15 cellular contexts compared by ENCODE assay signal in genomic region chr10:126097558-126098215, GRCh38.
DNase-seq lines count a peak whose midpoint lies in the region; ATAC-seq and TF ChIP-seq lines count a peak whose summit lies in the region.
"Had no signal": no experiment of that assay in that cellular context is flagged by ENCODE, and none has a peak within 500 bp of the region (broad histone marks: within the 10 kb centered on the region; RNA-seq: fewer than 3 reads in every experiment).

No MANE protein-coding gene starts in this region.

- H2AK5ac ChIP-seq in mesendoderm (ENCODE audit: low read length), result no peak overlapping the region

- no peaks in the 10 kb centered on the region for H3K79me1 ChIP-seq in mesendoderm (ENCODE audit: low read length)

- no peak overlapping the region for H3K18ac ChIP-seq in mesendoderm (ENCODE audit: low read length)

- H3K9ac ChIP-seq in mesendoderm (ENCODE audit: low read length), result no peak overlapping the region

- no peak overlapping the region for H2BK15ac ChIP-seq in mesendoderm (replicated peaks; ENCODE audit: low read depth)

- no peaks in the 10 kb centered on the region for H3K4me1 ChIP-seq in mesendoderm (ENCODE audit: control insufficient read depth, low read depth, low read length)

- no peak overlapping the region for H3K56ac ChIP-seq in mesendoderm (ENCODE audit: low read length)

- H3K4me2 ChIP-seq in mesendoderm (ENCODE audit: low read length), result no peak overlapping the region

- H3K27ac ChIP-seq in mesendoderm (ENCODE audit: low read depth, low read length), result no peak overlapping the region

- no peak overlapping the region for H2BK120ac ChIP-seq in mesendoderm (ENCODE audit: low read depth, low read length)

- TF ChIP-seq CTCF in HFF-Myc (IDR thresholded peaks at IDR 0.05; ENCODE audit: low read depth, low read length, missing control alignments) (peak; percentile 31), astrocyte of the spinal cord (IDR thresholded peaks at IDR 0.05; ENCODE audit: low read depth, low read length) (peak; percentile 32)

- H3K4me3 ChIP-seq in HFF-Myc (replicated peaks; ENCODE audit: low read depth, low read length), result no peak overlapping the region
- no peak overlapping the region for H3K4me3 ChIP-seq in astrocyte of the spinal cord (ENCODE audit: low read depth, low read length)
- H3K4me3 ChIP-seq in mesendoderm (ENCODE audit: low read length), result no peak overlapping the region

- in situ Hi-C loops in astrocyte of the spinal cord (cut with HindIII; ENCODE audit: low sequenced_read_pairs), result no loop called here

- H3K27me3 ChIP-seq in mesendoderm (ENCODE audit: insufficient read depth, low read length, poor library complexity), result no peaks in the 10 kb centered on the region

- H4K8ac ChIP-seq in mesendoderm (ENCODE audit: low read depth, low read length), result no peak overlapping the region

- H2BK5ac ChIP-seq in mesendoderm (ENCODE audit: low read length), result no peak overlapping the region

- no peak overlapping the region for H4K5ac ChIP-seq in mesendoderm (ENCODE audit: low read length)

- DNase-seq in EL (peak; percentile 11), HFF-Myc (ENCODE audit: extremely low read depth, low read depth) (no peak), astrocyte of the spinal cord (ENCODE audit: low read depth, low spot score) (no peak), mesendoderm (peak; percentile 33), NCI-H524 (lab: John Stamatoyannopoulos, UW) (no peak)
- no peak for DNase-seq in activated CD4-positive, alpha-beta T cell treated with anti-CD3 and anti-CD28 coated beads, Interleukin-2, amount 50 U/mL, for 48 hours
- DNase-seq: activated CD4-positive, CD25-positive, alpha-beta regulatory T cell; activated CD8-positive, alpha-beta memory T cell treated with anti-CD3 and anti-CD28 coated beads, Interleukin-2, amount 50 U/mL, for 4 hours; central memory CD4-positive, alpha-beta T cell; NCI-H1048; NCI-H2227 treated with DMSO at 0.1 percent for 48 hours; stimulated activated naive CD8-positive, alpha-beta T cell treated with anti-CD3 and anti-CD28 coated beads, Interleukin-15, Interleukin-2, amounts not matched to agents 100 U/mL and 50 U/mL, for 24 hours had no signal

- H3K4ac ChIP-seq in mesendoderm (ENCODE audit: low read depth, low read length), result no peak overlapping the region

- H3K36me3 ChIP-seq in mesendoderm (ENCODE audit: control insufficient read depth, insufficient read depth, low read length), result no peaks in the 10 kb centered on the region

- ATAC-seq in HG02623 (IDR thresholded peaks at IDR 0.05; ENCODE audit: unreplicated experiment), result no peak
- no peak for ATAC-seq in HG02970 (IDR thresholded peaks at IDR 0.05; ENCODE audit: low FRiP score, unreplicated experiment)
- ATAC-seq: stimulated activated naive CD8-positive, alpha-beta T cell treated with anti-CD3 and anti-CD28 coated beads, Interleukin-15, Interleukin-2, amounts not matched to agents 100 U/mL and 50 U/mL, for 24 hours; T-cell had no signal

- WGBS in mesendoderm (ENCODE audit: extremely low coverage, insufficient coverage, low lambda C conversion rate), result no CpG with 5 or more reads among the region's 6 CpGs

- no peaks in the 10 kb centered on the region for H3K79me2 ChIP-seq in mesendoderm (ENCODE audit: control insufficient read depth, insufficient read depth, low read length)

- no peak overlapping the region for H3K23ac ChIP-seq in mesendoderm (ENCODE audit: low read length)

Comparison
In these comparisons a context has a peak if more than half of its experiments do, and no peak if none do; other contexts are left out.
1. DNase-seq: peak in EL (single experiment) and mesendoderm (single experiment); none in HFF-Myc (single experiment), astrocyte of the spinal cord (single experiment), activated CD4-positive, alpha-beta T cell treated with anti-CD3 and anti-CD28 coated beads, Interleukin-2, amount 50 U/mL, for 48 hours (0 of 2) and NCI-H524 (0 of 2).